Comparison of ENCODE assay signal across 23 cellular contexts in genomic region chr7:127807340-127807739, GRCh38.
DNase-seq lines count a peak whose midpoint lies in the region; ATAC-seq and TF ChIP-seq lines count a peak whose summit lies in the region.
"Had no signal": no experiment of that assay in that cellular context is flagged by ENCODE, and none has a peak within 500 bp of the region (broad histone marks: within the 10 kb centered on the region; RNA-seq: fewer than 3 reads in every experiment).

No MANE protein-coding gene starts in this region.

- H2BK5ac ChIP-seq in mesendoderm (ENCODE audit: low read length), result no peak overlapping the region

- H3K9ac ChIP-seq in HUES64 (ENCODE audit: low read depth, low read length), result no peak overlapping the region
- no peak overlapping the region for H3K9ac ChIP-seq in mesendoderm (ENCODE audit: low read length)

- H3K4me2 ChIP-seq in GM23338 (peak overlapping the region; percentile 48), mesendoderm (ENCODE audit: low read length) (no peak overlapping the region)

- no peaks in the 10 kb centered on the region for H3F3A ChIP-seq in GM23338 (replicated peaks; ENCODE audit: low read depth)

- no peak for TF ChIP-seq CTCF in GM23338 (conservative IDR thresholded peaks at IDR 0.05; ENCODE audit: low read depth in 2 of 2)

- H4K20me1 ChIP-seq in GM23338 (replicated peaks; ENCODE audit: insufficient read depth), result peaks cover 34% of the 10 kb centered on the region

- no peak overlapping the region for H2AFZ ChIP-seq in GM23338

- 85% methylated on average over 5 of the region's 6 CpGs for WGBS in HUES64
- WGBS in mesendoderm (ENCODE audit: extremely low coverage, insufficient coverage, low lambda C conversion rate), result no CpG with 5 or more reads among the region's 6 CpGs

- H3K4ac ChIP-seq in mesendoderm (ENCODE audit: low read depth, low read length), result no peak overlapping the region

- H2AK5ac ChIP-seq in mesendoderm (ENCODE audit: low read length), result no peak overlapping the region

- DNase-seq in GM23338 (ENCODE audit: low spot score) (peak; percentile 66), astrocyte of the hippocampus (ENCODE audit: low read depth, low spot score) (peak; percentile 31), mesendoderm (peak; percentile 41)
- no peak for DNase-seq in activated T-helper 1 cell treated with anti-CD3 and anti-CD28 coated beads, Interleukin-12 subunit alpha, Interleukin-12 subunit beta, Interleukin-2, Interleukin-4 antibody, amounts not matched to agents 30 ng/mL and 10 ng/mL and 1 ng/mL, durations not matched to agents 14 hours and 24 hours and 36 hours (ENCODE audit: low spot score)
- no peak for DNase-seq in activated naive CD4-positive, alpha-beta T cell treated with anti-CD3 and anti-CD28 coated beads, Interleukin-2, amount 50 U/mL, for 72 hours (ENCODE audit: low spot score in 2 of 2)
- DNase-seq: C1 segment of cervical spinal cord; CD4-positive, alpha-beta memory T cell; COR-L47; H7; HFFc6; KG1; MM.1S; NCI-H1048; NCI-H1417; NCI-H1694; NCI-H2081 treated with DMSO at 0.1 percent for 48 hours; NCI-H524; NCI-H748 treated with DMSO at 0.1 percent for 48 hours; NK-92 treated with Interleukin-12 subunit alpha and Interleukin-12 subunit beta, amount 100 ng/mL, for 24 hours; PC-3; T-helper 2 cell had no signal

- H4K8ac ChIP-seq in mesendoderm (ENCODE audit: low read depth, low read length), result no peak overlapping the region

- H3K79me2 ChIP-seq in GM23338 (replicated peaks; ENCODE audit: insufficient read depth) (peaks cover 89% of the 10 kb centered on the region), mesendoderm (ENCODE audit: control insufficient read depth, insufficient read depth, low read length) (peaks cover 18% of the 10 kb centered on the region)

- H3K23ac ChIP-seq in mesendoderm (ENCODE audit: low read length), result no peak overlapping the region

- H3K9me3 Mint-ChIP-seq in GM23338, result no peaks in the 10 kb centered on the region
- H3K9me3 Mint-ChIP-seq in activated T-helper 1 cell treated with anti-CD3 and anti-CD28 coated beads, Interleukin-12 subunit alpha, Interleukin-12 subunit beta, Interleukin-2, Interleukin-4 antibody, amounts not matched to agents 30 ng/mL and 10 ng/mL and 1 ng/mL, durations not matched to agents 14 hours and 24 hours and 36 hours, result no peaks in the 10 kb centered on the region
- no peaks in the 10 kb centered on the region for H3K9me3 Mint-ChIP-seq in activated naive CD4-positive, alpha-beta T cell treated with anti-CD3 and anti-CD28 coated beads, Interleukin-2, amount 50 U/mL, for 72 hours
- H3K9me3 Mint-ChIP-seq: CD4-positive, alpha-beta memory T cell; HFFc6 had no signal

- H3K27me3 ChIP-seq in GM23338 (ENCODE audit: insufficient read depth) (no peaks in the 10 kb centered on the region), HUES64 (ENCODE audit: insufficient read depth, low read length) (no peaks in the 10 kb centered on the region), mesendoderm (ENCODE audit: insufficient read depth, low read length, poor library complexity) (no peaks in the 10 kb centered on the region)

- H2BK15ac ChIP-seq in mesendoderm (replicated peaks; ENCODE audit: low read depth), result no peak overlapping the region

- no peak overlapping the region for H3K18ac ChIP-seq in mesendoderm (ENCODE audit: low read length)

- no peaks in the 10 kb centered on the region for H3K36me3 Mint-ChIP-seq in GM23338 (ENCODE audit: low read depth)
- H3K36me3 Mint-ChIP-seq in activated T-helper 1 cell treated with anti-CD3 and anti-CD28 coated beads, Interleukin-12 subunit alpha, Interleukin-12 subunit beta, Interleukin-2, Interleukin-4 antibody, amounts not matched to agents 30 ng/mL and 10 ng/mL and 1 ng/mL, durations not matched to agents 14 hours and 24 hours and 36 hours (ENCODE audit: low read depth), result peaks cover 25% of the 10 kb centered on the region
- H3K36me3 Mint-ChIP-seq in activated naive CD4-positive, alpha-beta T cell treated with anti-CD3 and anti-CD28 coated beads, Interleukin-2, amount 50 U/mL, for 72 hours, result peaks cover 11 to 23% of the 10 kb centered on the region in 2 donors

- peak overlapping the region; percentile 85 for H3K27ac Mint-ChIP-seq in GM23338
- H3K27ac Mint-ChIP-seq in activated T-helper 1 cell treated with anti-CD3 and anti-CD28 coated beads, Interleukin-12 subunit alpha, Interleukin-12 subunit beta, Interleukin-2, Interleukin-4 antibody, amounts not matched to agents 30 ng/mL and 10 ng/mL and 1 ng/mL, durations not matched to agents 14 hours and 24 hours and 36 hours, result no peak overlapping the region
- no peak overlapping the region for H3K27ac Mint-ChIP-seq in activated naive CD4-positive, alpha-beta T cell treated with anti-CD3 and anti-CD28 coated beads, Interleukin-2, amount 50 U/mL, for 72 hours
- H3K27ac Mint-ChIP-seq: HFFc6 had no signal

- peaks cover 60% of the 10 kb centered on the region for H3K4me1 Mint-ChIP-seq in GM23338
- peaks cover 37% of the 10 kb centered on the region for H3K4me1 Mint-ChIP-seq in activated T-helper 1 cell treated with anti-CD3 and anti-CD28 coated beads, Interleukin-12 subunit alpha, Interleukin-12 subunit beta, Interleukin-2, Interleukin-4 antibody, amounts not matched to agents 30 ng/mL and 10 ng/mL and 1 ng/mL, durations not matched to agents 14 hours and 24 hours and 36 hours (ENCODE audit: low read depth)

- H3K9me3 ChIP-seq in HUES64 (ENCODE audit: insufficient read depth, low read depth, low read length), result no peaks in the 10 kb centered on the region

- H3K36me3 ChIP-seq in GM23338 (ENCODE audit: insufficient read depth) (no peaks in the 10 kb centered on the region), HUES64 (ENCODE audit: insufficient read depth, low read length) (peaks cover 24% of the 10 kb centered on the region), mesendoderm (ENCODE audit: control insufficient read depth, insufficient read depth, low read length) (no peaks in the 10 kb centered on the region)

- no peak overlapping the region for H4K5ac ChIP-seq in mesendoderm (ENCODE audit: low read length)

- peaks cover 1% of the 10 kb centered on the region for H3K27me3 Mint-ChIP-seq in GM23338 (ENCODE audit: insufficient read depth, low read depth, poor library complexity)
- H3K27me3 Mint-ChIP-seq in activated T-helper 1 cell treated with anti-CD3 and anti-CD28 coated beads, Interleukin-12 subunit alpha, Interleukin-12 subunit beta, Interleukin-2, Interleukin-4 antibody, amounts not matched to agents 30 ng/mL and 10 ng/mL and 1 ng/mL, durations not matched to agents 14 hours and 24 hours and 36 hours (ENCODE audit: insufficient read depth), result no peaks in the 10 kb centered on the region
- H3K27me3 Mint-ChIP-seq: CD4-positive, alpha-beta memory T cell had no signal

- H3K79me1 ChIP-seq in mesendoderm (ENCODE audit: low read length), result peaks cover 24% of the 10 kb centered on the region

- intact Hi-C loops in activated T-helper 1 cell treated with anti-CD3 and anti-CD28 coated beads, Interleukin-12 subunit alpha, Interleukin-12 subunit beta, Interleukin-2, Interleukin-4 antibody, amounts not matched to agents 30 ng/mL and 10 ng/mL and 1 ng/mL, durations not matched to agents 14 hours and 24 hours and 36 hours (cut with micrococcal nuclease), result loop anchor here (2.0 kb wide), 1 partner anchor 13 kb away; no protein-coding TSS in a partner anchor

- peak overlapping the region; percentile 58; the same call in 1 of the 2 replicates for H3K27ac ChIP-seq in GM23338 (ENCODE audit: low read depth)
- peak overlapping the region; percentile 50; the same call in 1 of the 2 replicates for H3K27ac ChIP-seq in HUES64 (ENCODE audit: low read depth, low read length)
- H3K27ac ChIP-seq in mesendoderm (ENCODE audit: low read depth, low read length), result no peak overlapping the region

- peaks cover 69% of the 10 kb centered on the region for H3K4me1 ChIP-seq in GM23338 (ENCODE audit: insufficient read depth)
- H3K4me1 ChIP-seq in HUES64 (ENCODE audit: insufficient read depth, low read length), result peaks cover 34% of the 10 kb centered on the region
- H3K4me1 ChIP-seq in mesendoderm (ENCODE audit: control insufficient read depth, low read depth, low read length), result peaks cover 7% of the 10 kb centered on the region

- H3K56ac ChIP-seq in mesendoderm (ENCODE audit: low read length), result no peak overlapping the region

- H2BK120ac ChIP-seq in mesendoderm (ENCODE audit: low read depth, low read length), result no peak overlapping the region

- H3K4me3 ChIP-seq in GM23338 (0 out of 2 replicates have a peak overlapping the region, but pooled peaks have one; percentile 1), HUES64 (ENCODE audit: low read length) (no peak overlapping the region), mesendoderm (ENCODE audit: low read length) (no peak overlapping the region)

- no peak for ATAC-seq in GM23338
- no peak for ATAC-seq in GM19455 (IDR thresholded peaks at IDR 0.05; ENCODE audit: unreplicated experiment)
- ATAC-seq in activated naive CD4-positive, alpha-beta T cell treated with anti-CD3 and anti-CD28 coated beads, Interleukin-2, amount 50 U/mL, for 72 hours, result no peak
- ATAC-seq: PC-3 had no signal

- H3K4me3 Mint-ChIP-seq in GM23338, result peak overlapping the region; percentile 5; the same call in 1 of the 3 replicates
- H3K4me3 Mint-ChIP-seq in activated T-helper 1 cell treated with anti-CD3 and anti-CD28 coated beads, Interleukin-12 subunit alpha, Interleukin-12 subunit beta, Interleukin-2, Interleukin-4 antibody, amounts not matched to agents 30 ng/mL and 10 ng/mL and 1 ng/mL, durations not matched to agents 14 hours and 24 hours and 36 hours, result no peak overlapping the region
- H3K4me3 Mint-ChIP-seq: CD4-positive, alpha-beta memory T cell; HFFc6 had no signal

- no peaks in the 10 kb centered on the region for H3K9me2 ChIP-seq in GM23338 (ENCODE audit: insufficient read depth)

TF ChIP-seq in GM23338, 12 proteins besides CTCF, POLR2A, EP300 and RAD21 (continues in another document):
- TF ChIP-seq JUNB (IDR thresholded peaks at IDR 0.05; ENCODE audit: unreplicated experiment), result no peak
- no peak for TF ChIP-seq EZH2phosphoT487 (IDR thresholded peaks at IDR 0.05; ENCODE audit: unreplicated experiment)
- TF ChIP-seq, protein P1, sequence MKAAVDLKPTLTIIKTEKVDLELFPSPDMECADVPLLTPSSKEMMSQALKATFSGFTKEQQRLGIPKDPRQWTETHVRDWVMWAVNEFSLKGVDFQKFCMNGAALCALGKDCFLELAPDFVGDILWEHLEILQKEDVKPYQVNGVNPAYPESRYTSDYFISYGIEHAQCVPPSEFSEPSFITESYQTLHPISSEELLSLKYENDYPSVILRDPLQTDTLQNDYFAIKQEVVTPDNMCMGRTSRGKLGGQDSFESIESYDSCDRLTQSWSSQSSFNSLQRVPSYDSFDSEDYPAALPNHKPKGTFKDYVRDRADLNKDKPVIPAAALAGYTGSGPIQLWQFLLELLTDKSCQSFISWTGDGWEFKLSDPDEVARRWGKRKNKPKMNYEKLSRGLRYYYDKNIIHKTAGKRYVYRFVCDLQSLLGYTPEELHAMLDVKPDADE (IDR thresholded peaks at IDR 0.05), result no peak
- no peak for TF ChIP-seq STAT1 (IDR thresholded peaks at IDR 0.05; ENCODE audit: unreplicated experiment)
- no peak for TF ChIP-seq EZH2 (IDR thresholded peaks at IDR 0.05; ENCODE audit: low read depth, unreplicated experiment)
- no peak for TF ChIP-seq POLR2AphosphoS5 (IDR thresholded peaks at IDR 0.05; ENCODE audit: low read depth)

Comparison
In these comparisons a context has a peak if more than half of its experiments do, and no peak if none do; other contexts are left out.
1. DNase-seq: peak in GM23338 (single experiment), astrocyte of the hippocampus (single experiment) and mesendoderm (single experiment); none in activated T-helper 1 cell treated with anti-CD3 and anti-CD28 coated beads, Interleukin-12 subunit alpha, Interleukin-12 subunit beta, Interleukin-2, Interleukin-4 antibody, amounts not matched to agents 30 ng/mL and 10 ng/mL and 1 ng/mL, durations not matched to agents 14 hours and 24 hours and 36 hours (single experiment) and activated naive CD4-positive, alpha-beta T cell treated with anti-CD3 and anti-CD28 coated beads, Interleukin-2, amount 50 U/mL, for 72 hours (0 of 2).